In the genomic region with DNA sequence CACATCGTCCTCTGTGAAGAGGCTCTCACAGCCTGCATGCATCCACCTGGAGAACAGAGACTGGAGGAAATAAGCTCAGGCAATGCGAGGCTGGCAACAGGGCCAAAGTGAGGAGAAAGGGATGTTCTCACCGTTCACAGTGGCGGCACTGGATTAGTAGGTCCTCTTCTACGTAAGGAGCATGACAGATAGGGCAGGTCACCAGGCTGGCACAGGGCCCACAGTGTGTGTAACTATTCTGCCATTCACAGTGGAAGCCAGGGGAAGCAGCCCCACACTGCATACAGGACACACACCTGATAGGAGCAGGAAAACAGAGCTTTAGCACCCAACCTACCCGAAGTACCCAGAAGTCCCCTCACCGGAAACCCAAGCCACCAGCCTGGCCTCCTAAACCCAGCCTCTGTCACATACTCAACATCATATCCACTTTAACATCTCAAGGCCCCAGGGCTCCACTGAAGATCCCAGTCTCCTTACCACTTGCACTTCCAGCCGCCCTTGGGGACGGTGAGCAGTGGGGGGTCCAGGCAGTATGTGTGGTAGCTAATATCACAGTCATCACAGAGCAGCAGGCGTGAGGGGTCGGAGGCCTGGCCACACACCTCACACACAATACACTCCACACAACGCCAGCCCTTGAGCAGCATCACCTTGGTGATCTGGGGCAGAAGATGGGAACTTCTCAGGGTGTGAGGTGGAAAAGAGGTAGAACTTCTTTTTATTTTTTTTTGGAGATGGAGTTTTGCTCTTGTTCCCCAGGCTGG, we compare ENCODE assay signal across 26 cellular contexts. TPM values are rescaled to one million over a fixed set of nuclear protein-coding genes. Genes with fewer than 3 reads are reported as not detected.
"Had no signal": no experiment of that assay in that cellular context is flagged by ENCODE, and none has a peak within 500 bp of the region (broad histone marks: within the 10 kb centered on the region; RNA-seq: fewer than 3 reads in every experiment).

No MANE protein-coding gene starts in this region.

- ATAC-seq: activated CD8-positive, alpha-beta T cell treated with anti-CD3 and anti-CD28 coated beads for 36 hours; activated T-cell treated with anti-CD3 and anti-CD28 coated beads, Interleukin-2, amount 50 U/mL, for 72 hours; gastroesophageal sphincter; left lung; pancreas had no signal

- H3K4me1 ChIP-seq: breast epithelium, gastroesophageal sphincter, left lung, pancreas, prostate gland, tibial nerve had no signal

- DNase-seq: activated B cell treated with CpG ODN at 0.5 μM for 24 hours; activated CD4-positive, alpha-beta T cell treated with anti-CD3 and anti-CD28 coated beads, Interleukin-2, amount 50 U/mL, for 1 hour; activated CD8-positive, alpha-beta T cell treated with anti-CD3 and anti-CD28 coated beads for 36 hours; activated naive CD4-positive, alpha-beta T cell; activated naive CD8-positive, alpha-beta T cell treated with anti-CD3 and anti-CD28 coated beads, Interleukin-2, amount 10 ng/mL, durations not matched to agents 7 days and 5 days; activated T-cell treated with anti-CD3 and anti-CD28 coated beads, Interleukin-2, amount 50 U/mL, for 72 hours; amniotic stem cell; cerebellar nuclear complex; effector memory CD4-positive, alpha-beta T cell; kidney glomerular epithelial cell; mammary epithelial cell; pancreas; retina; spleen; stimulated activated naive CD4-positive, alpha-beta T cell treated with Interleukin-2 at 50 U/mL for 16 hours; T-helper 2 cell had no signal

- H3K27ac ChIP-seq: breast epithelium, coronary artery, dorsolateral prefrontal cortex, gastroesophageal sphincter, left lung, pancreas, prostate gland, spleen, tibial nerve had no signal

- H3K27ac Mint-ChIP-seq: activated B cell treated with CpG ODN at 0.5 μM for 24 hours; activated CD8-positive, alpha-beta T cell treated with anti-CD3 and anti-CD28 coated beads for 36 hours; activated naive CD8-positive, alpha-beta T cell treated with anti-CD3 and anti-CD28 coated beads, Interleukin-2, amount 10 ng/mL, durations not matched to agents 7 days and 5 days; activated T-cell treated with anti-CD3 and anti-CD28 coated beads, Interleukin-2, amount 50 U/mL, for 72 hours; nephron had no signal

- H3K4me3 Mint-ChIP-seq: activated B cell treated with CpG ODN at 0.5 μM for 24 hours; activated CD8-positive, alpha-beta T cell treated with anti-CD3 and anti-CD28 coated beads for 36 hours; activated naive CD8-positive, alpha-beta T cell treated with anti-CD3 and anti-CD28 coated beads, Interleukin-2, amount 10 ng/mL, durations not matched to agents 7 days and 5 days; activated T-cell treated with anti-CD3 and anti-CD28 coated beads, Interleukin-2, amount 50 U/mL, for 72 hours; nephron had no signal

- H3K9me3 ChIP-seq: breast epithelium, gastroesophageal sphincter, left lung, pancreas, prostate gland, spleen, tibial nerve had no signal

- H3K27me3 ChIP-seq: breast epithelium, dorsolateral prefrontal cortex, gastroesophageal sphincter, left lung, pancreas, spleen, tibial nerve had no signal

- H3K27me3 Mint-ChIP-seq: activated B cell treated with CpG ODN at 0.5 μM for 24 hours; activated CD8-positive, alpha-beta T cell treated with anti-CD3 and anti-CD28 coated beads for 36 hours; activated naive CD8-positive, alpha-beta T cell treated with anti-CD3 and anti-CD28 coated beads, Interleukin-2, amount 10 ng/mL, durations not matched to agents 7 days and 5 days had no signal

- H3K4me1 Mint-ChIP-seq: activated B cell treated with CpG ODN at 0.5 μM for 24 hours, nephron had no signal

- H3K4me3 ChIP-seq: breast epithelium, coronary artery, dorsolateral prefrontal cortex, gastroesophageal sphincter, left lung, pancreas, prostate gland, spleen, tibial nerve had no signal

- H3K9me3 Mint-ChIP-seq: activated B cell treated with CpG ODN at 0.5 μM for 24 hours; activated CD8-positive, alpha-beta T cell treated with anti-CD3 and anti-CD28 coated beads for 36 hours; activated naive CD8-positive, alpha-beta T cell treated with anti-CD3 and anti-CD28 coated beads, Interleukin-2, amount 10 ng/mL, durations not matched to agents 7 days and 5 days; activated T-cell treated with anti-CD3 and anti-CD28 coated beads, Interleukin-2, amount 50 U/mL, for 72 hours; nephron had no signal

RNA-seq across cellular contexts. Expression of a gene that starts 23.5 kb away (rescaled TPM):
- total RNA-seq: ureter had no signal

RNA-seq across cellular contexts. Expression of a gene that starts 47.1 kb away (rescaled TPM):
- total RNA-seq: gastroesophageal sphincter, tibial nerve had no signal

RNA-seq across cellular contexts. Expression of a gene that starts 48.3 kb away (rescaled TPM):
- total RNA-seq: fibroblast of villous mesenchyme had no signal
- polyA plus RNA-seq: mammary epithelial cell had no signal
